13 cellular contexts compared by ENCODE assay signal in the genomic region with DNA sequence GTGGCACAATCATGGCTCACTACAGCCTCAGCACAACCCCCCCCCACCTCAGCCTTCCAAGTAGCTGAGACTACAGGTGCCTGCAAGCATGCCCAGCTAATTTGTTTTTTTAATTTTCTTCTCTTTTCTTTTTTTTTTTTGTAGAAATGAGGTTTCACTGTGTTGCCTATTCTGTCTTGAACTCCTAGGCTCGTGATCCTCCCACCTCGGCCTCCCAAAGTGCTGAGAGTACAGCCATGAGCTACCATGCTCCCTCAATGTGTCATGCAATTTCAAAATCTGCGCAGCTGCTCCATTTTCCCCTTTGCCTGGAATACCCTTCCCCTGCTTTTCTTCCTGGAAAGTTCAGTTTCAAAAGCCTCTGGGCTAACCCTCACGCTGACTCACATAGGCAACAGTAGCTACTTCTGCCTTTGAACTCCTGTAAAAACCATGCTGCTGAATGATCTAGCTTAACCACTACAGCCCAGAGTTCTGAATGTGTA.
DNase-seq lines count a peak whose midpoint lies in the region; ATAC-seq and TF ChIP-seq lines count a peak whose summit lies in the region.
"Had no signal": no experiment of that assay in that cellular context is flagged by ENCODE, and none has a peak within 500 bp of the region (broad histone marks: within the 10 kb centered on the region; RNA-seq: fewer than 3 reads in every experiment).

No MANE protein-coding gene starts in this region.

- TF ChIP-seq CTCF in DND-41 (IDR thresholded peaks at IDR 0.05; ENCODE audit: borderline replicate concordance, extremely low read depth, low read length, poor library complexity, severe bottlenecking) (no peak), MM.1S (IDR thresholded peaks at IDR 0.05; ENCODE audit: low read length) (no peak)

- peak; percentile 95 for ATAC-seq in DND-41 (ENCODE audit: insufficient read depth, low read depth)
- ATAC-seq in HG02610 (IDR thresholded peaks at IDR 0.05; ENCODE audit: unreplicated experiment), result no peak
- no peak for ATAC-seq in HG03108 (IDR thresholded peaks at IDR 0.05; ENCODE audit: unreplicated experiment)
- ATAC-seq in HG03520 (IDR thresholded peaks at IDR 0.05; ENCODE audit: unreplicated experiment), result no peak
- ATAC-seq: SK-N-SH treated with all-trans-retinoic acid at 6 μM for 48 hours had no signal

- H3K4me3 ChIP-seq in DND-41 (ENCODE audit: low read depth in 1 of 2, low read length in 2 of 2) (0 out of 4 replicates have a peak overlapping the region, but pooled peaks of 1 of the 2 experiments have one; percentile 2), MM.1S (ENCODE audit: low read length) (no peak overlapping the region)
- H3K4me3 ChIP-seq: esophagus squamous epithelium had no signal

- H3K9me2 ChIP-seq in MM.1S (replicated peaks; ENCODE audit: insufficient read depth, low read length), result no peaks in the 10 kb centered on the region

- DNase-seq in DND-41 (peak; percentile 66), MM.1S (no peak)
- peak; percentile 39 to 45 for DNase-seq in stimulated activated CD4-positive, alpha-beta T cell treated with anti-CD3 and anti-CD28 coated beads, Interleukin-12 subunit alpha, Interleukin-12 subunit beta, amount 100 ng/mL, for 24 hours (ENCODE audit: low read depth in 2 of 2)
- DNase-seq: esophagus squamous epithelium, NCI-H1436 treated with DMSO at 0.1 percent for 48 hours, NCI-H748 treated with DMSO at 0.1 percent for 48 hours, retina had no signal

- peaks cover 67% of the 10 kb centered on the region for H3K4me1 Mint-ChIP-seq in T-helper 1 cell treated with Interleukin-12 subunit alpha and Interleukin-12 subunit beta and Interleukin-4 antibody, amounts not matched to agents 30 μg/mL and 1 μg/mL, for 36 hours (ENCODE audit: low read depth)
- H3K4me1 Mint-ChIP-seq in activated naive CD4-positive, alpha-beta T cell treated with anti-CD3 and anti-CD28 coated beads, Interleukin-2, amount 50 U/mL, for 24 hours, result peaks cover 89% of the 10 kb centered on the region

- peak overlapping the region; percentile 86 for H3K27ac Mint-ChIP-seq in T-helper 1 cell treated with Interleukin-12 subunit alpha and Interleukin-12 subunit beta and Interleukin-4 antibody, amounts not matched to agents 30 μg/mL and 1 μg/mL, for 36 hours
- H3K27ac Mint-ChIP-seq in activated naive CD4-positive, alpha-beta T cell treated with anti-CD3 and anti-CD28 coated beads, Interleukin-2, amount 50 U/mL, for 24 hours, result peak overlapping the region; percentile 93

- H3K9ac ChIP-seq in DND-41 (ENCODE audit: low read depth, low read length), result peak overlapping the region; percentile 23; the same call in 1 of the 2 replicates
- H3K9ac ChIP-seq in MM.1S (ENCODE audit: low read length), result no peak overlapping the region

- peaks cover 60% of the 10 kb centered on the region for H3K4me1 ChIP-seq in DND-41 (ENCODE audit: insufficient read depth, low read length)
- H3K4me1 ChIP-seq in MM.1S (ENCODE audit: low read length), result no peaks in the 10 kb centered on the region

- peak overlapping the region; percentile 52 for H3K4me3 Mint-ChIP-seq in T-helper 1 cell treated with Interleukin-12 subunit alpha and Interleukin-12 subunit beta and Interleukin-4 antibody, amounts not matched to agents 30 μg/mL and 1 μg/mL, for 36 hours
- peak overlapping the region; percentile 30 for H3K4me3 Mint-ChIP-seq in activated naive CD4-positive, alpha-beta T cell treated with anti-CD3 and anti-CD28 coated beads, Interleukin-2, amount 50 U/mL, for 24 hours

- no peaks in the 10 kb centered on the region for H3K9me3 Mint-ChIP-seq in T-helper 1 cell treated with Interleukin-12 subunit alpha and Interleukin-12 subunit beta and Interleukin-4 antibody, amounts not matched to agents 30 μg/mL and 1 μg/mL, for 36 hours
- H3K9me3 Mint-ChIP-seq in activated naive CD4-positive, alpha-beta T cell treated with anti-CD3 and anti-CD28 coated beads, Interleukin-2, amount 50 U/mL, for 24 hours, result no peaks in the 10 kb centered on the region

- H3F3A ChIP-seq in MM.1S (ENCODE audit: insufficient read depth, low read length), result no peaks in the 10 kb centered on the region

- peak overlapping the region; percentile 77 for H3K27ac ChIP-seq in DND-41 (ENCODE audit: low read length)
- no peak overlapping the region for H3K27ac ChIP-seq in MM.1S (ENCODE audit: low read length)
- H3K27ac ChIP-seq: esophagus squamous epithelium had no signal

- H4K20me1 ChIP-seq in DND-41 (ENCODE audit: insufficient read depth, low read length) (no peaks in the 10 kb centered on the region), MM.1S (ENCODE audit: insufficient read depth, low read length) (no peaks in the 10 kb centered on the region)

- H3K36me3 Mint-ChIP-seq in T-helper 1 cell treated with Interleukin-12 subunit alpha and Interleukin-12 subunit beta and Interleukin-4 antibody, amounts not matched to agents 30 μg/mL and 1 μg/mL, for 36 hours (ENCODE audit: low read depth), result peaks cover 4% of the 10 kb centered on the region
- H3K36me3 Mint-ChIP-seq in activated naive CD4-positive, alpha-beta T cell treated with anti-CD3 and anti-CD28 coated beads, Interleukin-2, amount 50 U/mL, for 24 hours, result no peaks in the 10 kb centered on the region

- H3K9me3 ChIP-seq in DND-41 (ENCODE audit: insufficient read depth, low read length, severe bottlenecking), result no peaks in the 10 kb centered on the region
- no peaks in the 10 kb centered on the region for H3K9me3 ChIP-seq in MM.1S (replicated peaks; ENCODE audit: insufficient read depth, low read length)
- H3K9me3 ChIP-seq: esophagus squamous epithelium had no signal

- H3K27me3 ChIP-seq in DND-41 (ENCODE audit: insufficient read depth, low read length, poor library complexity), result no peaks in the 10 kb centered on the region
- H3K27me3 ChIP-seq in MM.1S (replicated peaks; ENCODE audit: insufficient read depth, low read length), result no peaks in the 10 kb centered on the region
- H3K27me3 ChIP-seq: esophagus squamous epithelium had no signal

- H2AFZ ChIP-seq in DND-41 (ENCODE audit: low read depth, low read length) (peak overlapping the region; percentile 55), MM.1S (ENCODE audit: low read length) (no peak overlapping the region)

- no peaks in the 10 kb centered on the region for H3K36me3 ChIP-seq in DND-41 (ENCODE audit: insufficient read depth, low read length)
- H3K36me3 ChIP-seq in MM.1S (replicated peaks; ENCODE audit: insufficient read depth, low read length), result no peaks in the 10 kb centered on the region
- H3K36me3 ChIP-seq: esophagus squamous epithelium had no signal

- H3K4me2 ChIP-seq in DND-41 (ENCODE audit: insufficient read depth, low read length), result peak overlapping the region; percentile 44
- no peak overlapping the region for H3K4me2 ChIP-seq in MM.1S (ENCODE audit: low read depth, low read length)

- H3K27me3 Mint-ChIP-seq in T-helper 1 cell treated with Interleukin-12 subunit alpha and Interleukin-12 subunit beta and Interleukin-4 antibody, amounts not matched to agents 30 μg/mL and 1 μg/mL, for 36 hours (ENCODE audit: low read depth), result no peaks in the 10 kb centered on the region
- no peaks in the 10 kb centered on the region for H3K27me3 Mint-ChIP-seq in activated naive CD4-positive, alpha-beta T cell treated with anti-CD3 and anti-CD28 coated beads, Interleukin-2, amount 50 U/mL, for 24 hours

- H3K79me2 ChIP-seq in DND-41 (ENCODE audit: insufficient read depth, low read length), result no peaks in the 10 kb centered on the region
- no peaks in the 10 kb centered on the region for H3K79me2 ChIP-seq in MM.1S (ENCODE audit: low read length)
